8 cellular contexts compared by ENCODE assay signal in genomic region chr2:191012845-191013616, GRCh38. TPM values are rescaled to one million over a fixed set of nuclear protein-coding genes. Genes with fewer than 3 reads are reported as not detected.
DNase-seq lines count a peak whose midpoint lies in the region; ATAC-seq and TF ChIP-seq lines count a peak whose summit lies in the region.

No MANE protein-coding gene starts in this region.

- no peak for DNase-seq in coronary artery (ENCODE audit: low spot score)
- no peak for DNase-seq in NK-92 treated with Interleukin-12 subunit alpha and Interleukin-12 subunit beta, amount 100 ng/mL, for 24 hours (lab: John Stamatoyannopoulos, UW)
- no peak for DNase-seq in GM13977 (ENCODE audit: low spot score)
- DNase-seq in posterior vena cava (ENCODE audit: low spot score): no peak

- H3K9ac ChIP-seq in HUES6 (ENCODE audit: low read length) (peak overlapping the region; percentile 74), mucosa of stomach (ENCODE audit: low read length) (peak overlapping the region; percentile 78)

- intact Hi-C loops in posterior vena cava (cut with DNase I): no loop called here

- H3K9me3 ChIP-seq in HUES6 (ENCODE audit: control insufficient read depth, insufficient read depth, low read depth, low read length): no peaks in the 10 kb centered on the region
- no peaks in the 10 kb centered on the region for H3K9me3 ChIP-seq in mucosa of stomach (ENCODE audit: control insufficient read depth, low read length)

- TF ChIP-seq CTCF in C4-2B (conservative IDR thresholded peaks at IDR 0.05): no peak
- no peak for TF ChIP-seq CTCF in coronary artery (IDR thresholded peaks at IDR 0.05)
- TF ChIP-seq CTCF in GM13977 (IDR thresholded peaks at IDR 0.05; ENCODE audit: extremely low read depth, insufficient read depth, missing control alignments): no peak

- H3K36me3 ChIP-seq in HUES6 (ENCODE audit: control insufficient read depth, insufficient read depth, low read length) (peaks cover 30% of the 10 kb centered on the region), mucosa of stomach (ENCODE audit: control insufficient read depth, insufficient read depth, low read length) (no peaks in the 10 kb centered on the region)

- in situ Hi-C loops in GM13977 (cut with MboI; ENCODE audit: low pct_unique_long_range_greater_than_20kb, low sequenced_read_pairs, unreplicated experiment): no loop called here

- peaks cover 29% of the 10 kb centered on the region for H3K27me3 ChIP-seq in HUES6 (ENCODE audit: control insufficient read depth, insufficient read depth, low read length)
- no peaks in the 10 kb centered on the region for H3K27me3 ChIP-seq in mucosa of stomach (ENCODE audit: control insufficient read depth, insufficient read depth, low read length)

- H3K27ac ChIP-seq in C4-2B (peak overlapping the region; percentile 90), HUES6 (ENCODE audit: low read depth, low read length) (no peak overlapping the region), coronary artery (peak overlapping the region; percentile 77 to 94)

- H3K4me1 ChIP-seq in HUES6 (ENCODE audit: control insufficient read depth, insufficient read depth, low read length): peaks cover 5% of the 10 kb centered on the region; the same call in 1 of the 2 replicates
- H3K4me1 ChIP-seq in mucosa of stomach (ENCODE audit: control insufficient read depth, insufficient read depth, low read length): peaks cover 21% of the 10 kb centered on the region

- ATAC-seq in GM18517 (IDR thresholded peaks at IDR 0.05; ENCODE audit: unreplicated experiment): no peak

- H3K4me3 ChIP-seq in HUES6 (ENCODE audit: low read depth, low read length): peak overlapping the region; percentile 88
- peak overlapping the region; percentile 89 for H3K4me3 ChIP-seq in coronary artery
- peak overlapping the region; percentile 52 for H3K4me3 ChIP-seq in mucosa of stomach (ENCODE audit: low read length)

RNA-seq across cellular contexts. Expression of gene STAT1, which starts 0.9 kb away (rescaled TPM):
- total RNA-seq in posterior vena cava: 10 to 100 TPM; 57.9 to 88.4 TPM
